ENCODE assay signal across 14 cellular contexts in genomic region chr6:81696505-81696904, GRCh38. TPM values are rescaled to one million over a fixed set of nuclear protein-coding genes. Genes with fewer than 3 reads are reported as not detected.
A peak's percentile ranks its signal among the peaks of the same experiment; 100 is the strongest.
DNase-seq lines count a peak whose midpoint lies in the region; ATAC-seq and TF ChIP-seq lines count a peak whose summit lies in the region.
"Had no signal": no experiment of that assay in that cellular context is flagged by ENCODE, and none has a peak within 500 bp of the region (broad histone marks: within the 10 kb centered on the region; RNA-seq: fewer than 3 reads in every experiment).

No MANE protein-coding gene starts in this region.

- peak; percentile 2 for DNase-seq in activated CD8-positive, alpha-beta T cell treated with anti-CD3 and anti-CD28 coated beads for 36 hours
- DNase-seq in activated CD8-positive, alpha-beta T cell treated with anti-CD3 and anti-CD28 coated beads, Interleukin-2, amount 10 ng/mL, durations not matched to agents 7 days and 5 days, result no peak
- peak in 2 of 3 experiments; percentile 50 to 81 for DNase-seq in NCI-H1417 (lab: John Stamatoyannopoulos, UW)
- DNase-seq in astrocyte of the spinal cord (ENCODE audit: low read depth, low spot score), result peak; percentile 16
- peak; percentile 94 for DNase-seq in retinal pigment epithelial cell (ENCODE audit: low read depth)
- no peak for DNase-seq in posterior cingulate gyrus
- DNase-seq: activated T-cell treated with anti-CD3 and anti-CD28 coated beads, Interleukin-2, amount 50 U/mL, for 72 hours; caudate nucleus had no signal

- CTCF ChIA-PET in activated CD8-positive, alpha-beta T cell treated with anti-CD3 and anti-CD28 coated beads for 36 hours (lab: Charles Lee), result no interaction called here
- CTCF ChIA-PET in activated CD8-positive, alpha-beta T cell treated with anti-CD3 and anti-CD28 coated beads, Interleukin-2, amount 10 ng/mL, durations not matched to agents 7 days and 5 days (lab: Charles Lee), result no interaction called here

- intact Hi-C loops in activated CD8-positive, alpha-beta T cell treated with anti-CD3 and anti-CD28 coated beads for 36 hours (cut with micrococcal nuclease), result no loop called here
- intact Hi-C loops in posterior cingulate gyrus (cut with DNase I), result no loop called here

- H3K27me3 Mint-ChIP-seq in activated CD8-positive, alpha-beta T cell treated with anti-CD3 and anti-CD28 coated beads for 36 hours, result no peaks in the 10 kb centered on the region
- no peaks in the 10 kb centered on the region for H3K27me3 Mint-ChIP-seq in activated CD8-positive, alpha-beta T cell treated with anti-CD3 and anti-CD28 coated beads, Interleukin-2, amount 10 ng/mL, durations not matched to agents 7 days and 5 days (ENCODE audit: low read depth)

- no peak for TF ChIP-seq CTCF in activated CD8-positive, alpha-beta T cell treated with anti-CD3 and anti-CD28 coated beads for 36 hours (IDR thresholded peaks at IDR 0.05)
- TF ChIP-seq CTCF in astrocyte of the spinal cord (IDR thresholded peaks at IDR 0.05; ENCODE audit: low read depth, low read length) (no peak), retinal pigment epithelial cell (conservative IDR thresholded peaks at IDR 0.05; ENCODE audit: low read depth, low read length) (no peak)

- POLR2A ChIA-PET in activated CD8-positive, alpha-beta T cell treated with anti-CD3 and anti-CD28 coated beads for 36 hours (lab: Charles Lee), result no interaction called here
- POLR2A ChIA-PET in activated CD8-positive, alpha-beta T cell treated with anti-CD3 and anti-CD28 coated beads, Interleukin-2, amount 10 ng/mL, durations not matched to agents 7 days and 5 days (lab: Charles Lee), result no interaction called here

- H3K9me3 Mint-ChIP-seq in activated CD8-positive, alpha-beta T cell treated with anti-CD3 and anti-CD28 coated beads for 36 hours, result no peaks in the 10 kb centered on the region
- no peaks in the 10 kb centered on the region for H3K9me3 Mint-ChIP-seq in activated CD8-positive, alpha-beta T cell treated with anti-CD3 and anti-CD28 coated beads, Interleukin-2, amount 10 ng/mL, durations not matched to agents 7 days and 5 days (ENCODE audit: insufficient read depth)
- H3K9me3 Mint-ChIP-seq: activated T-cell treated with anti-CD3 and anti-CD28 coated beads, Interleukin-2, amount 50 U/mL, for 72 hours had no signal

- no peaks in the 10 kb centered on the region for H3K4me1 Mint-ChIP-seq in activated CD8-positive, alpha-beta T cell treated with anti-CD3 and anti-CD28 coated beads for 36 hours (ENCODE audit: low read depth)
- no peaks in the 10 kb centered on the region for H3K4me1 Mint-ChIP-seq in activated CD8-positive, alpha-beta T cell treated with anti-CD3 and anti-CD28 coated beads, Interleukin-2, amount 10 ng/mL, durations not matched to agents 7 days and 5 days (ENCODE audit: low read depth)

- H3K27ac Mint-ChIP-seq in activated CD8-positive, alpha-beta T cell treated with anti-CD3 and anti-CD28 coated beads for 36 hours, result no peak overlapping the region
- no peak overlapping the region for H3K27ac Mint-ChIP-seq in activated CD8-positive, alpha-beta T cell treated with anti-CD3 and anti-CD28 coated beads, Interleukin-2, amount 10 ng/mL, durations not matched to agents 7 days and 5 days
- H3K27ac Mint-ChIP-seq: activated T-cell treated with anti-CD3 and anti-CD28 coated beads, Interleukin-2, amount 50 U/mL, for 72 hours had no signal

- peak; percentile 24 for ATAC-seq in activated CD8-positive, alpha-beta T cell treated with anti-CD3 and anti-CD28 coated beads for 36 hours
- no peak for ATAC-seq in activated CD8-positive, alpha-beta T cell treated with anti-CD3 and anti-CD28 coated beads, Interleukin-2, amount 10 ng/mL, durations not matched to agents 7 days and 5 days
- ATAC-seq in GM19328 (IDR thresholded peaks at IDR 0.05; ENCODE audit: unreplicated experiment), result no peak
- ATAC-seq in GM18873 (IDR thresholded peaks at IDR 0.05; ENCODE audit: low FRiP score, unreplicated experiment), result no peak
- ATAC-seq: gastroesophageal sphincter, K562, Panc1 had no signal

- H3K36me3 Mint-ChIP-seq in activated CD8-positive, alpha-beta T cell treated with anti-CD3 and anti-CD28 coated beads for 36 hours (ENCODE audit: low read depth), result no peaks in the 10 kb centered on the region
- H3K36me3 Mint-ChIP-seq in activated CD8-positive, alpha-beta T cell treated with anti-CD3 and anti-CD28 coated beads, Interleukin-2, amount 10 ng/mL, durations not matched to agents 7 days and 5 days (ENCODE audit: low read depth), result no peaks in the 10 kb centered on the region

- in situ Hi-C loops in astrocyte of the spinal cord (cut with HindIII; ENCODE audit: low sequenced_read_pairs), result no loop called here

- H3K4me3 ChIP-seq in astrocyte of the spinal cord (ENCODE audit: low read depth, low read length), result no peak overlapping the region
- H3K4me3 ChIP-seq in retinal pigment epithelial cell (ENCODE audit: low read length), result no peak overlapping the region
- H3K4me3 ChIP-seq: gastroesophageal sphincter, K562, smooth muscle cell had no signal

- no peak overlapping the region for H3K4me3 Mint-ChIP-seq in activated CD8-positive, alpha-beta T cell treated with anti-CD3 and anti-CD28 coated beads for 36 hours
- H3K4me3 Mint-ChIP-seq in activated CD8-positive, alpha-beta T cell treated with anti-CD3 and anti-CD28 coated beads, Interleukin-2, amount 10 ng/mL, durations not matched to agents 7 days and 5 days, result no peak overlapping the region
- H3K4me3 Mint-ChIP-seq: activated T-cell treated with anti-CD3 and anti-CD28 coated beads, Interleukin-2, amount 50 U/mL, for 72 hours had no signal

RNA-seq across cellular contexts. Expression of gene TENT5A, which starts 56.0 kb away (rescaled TPM):
- total RNA-seq in activated CD8-positive, alpha-beta T cell treated with anti-CD3 and anti-CD28 coated beads for 36 hours, result 1 to 10 TPM; 1.1 to 1.2 TPM
- total RNA-seq in activated CD8-positive, alpha-beta T cell treated with anti-CD3 and anti-CD28 coated beads, Interleukin-2, amount 10 ng/mL, durations not matched to agents 7 days and 5 days, result 1 to 10 TPM; 1.7 to 1.9 TPM

Comparison
In these comparisons a context has a peak if more than half of its experiments do, and no peak if none do; other contexts are left out.
1. DNase-seq: peak in activated CD8-positive, alpha-beta T cell treated with anti-CD3 and anti-CD28 coated beads for 36 hours (single experiment), NCI-H1417 (2 of 3), astrocyte of the spinal cord (single experiment) and retinal pigment epithelial cell (single experiment); none in activated CD8-positive, alpha-beta T cell treated with anti-CD3 and anti-CD28 coated beads, Interleukin-2, amount 10 ng/mL, durations not matched to agents 7 days and 5 days (single experiment) and posterior cingulate gyrus (0 of 10).